Comparison of ENCODE assay signal across 22 cellular contexts in the genomic region with DNA sequence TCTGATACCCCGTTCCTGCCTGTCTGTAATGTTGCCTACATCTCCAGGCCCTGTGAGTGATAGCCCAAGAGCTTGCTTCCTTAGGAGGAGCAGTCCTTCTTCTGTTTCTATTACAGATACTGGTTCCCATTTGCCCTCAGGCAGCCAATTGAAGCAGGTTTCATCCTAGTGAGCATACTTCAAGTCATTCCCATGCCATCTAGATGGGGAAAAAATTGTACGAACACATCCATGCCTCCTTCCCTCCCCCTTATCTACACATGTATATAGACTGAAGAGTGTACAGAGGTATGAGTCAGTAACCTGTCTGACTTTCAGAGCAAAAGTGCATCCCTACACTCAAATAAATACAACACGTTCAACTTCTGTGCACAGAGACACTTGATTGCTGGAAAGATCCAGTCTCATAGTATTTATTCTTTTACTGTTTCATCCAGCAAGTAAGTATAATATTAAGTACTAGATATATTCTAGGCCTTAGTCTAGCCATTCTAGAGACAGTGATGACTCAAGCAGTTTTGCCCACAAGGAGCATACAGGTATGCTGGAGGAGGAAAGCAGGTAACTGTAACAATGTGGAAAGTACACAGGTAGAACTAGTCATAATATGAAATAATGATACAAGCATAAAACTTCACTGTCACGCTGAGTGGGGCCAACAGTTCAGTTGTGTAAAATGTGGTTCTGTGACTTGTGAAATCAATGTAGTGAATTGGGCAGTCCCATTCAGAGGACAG.
DNase-seq lines count a peak whose midpoint lies in the region; ATAC-seq and TF ChIP-seq lines count a peak whose summit lies in the region.
"Had no signal": no experiment of that assay in that cellular context is flagged by ENCODE, and none has a peak within 500 bp of the region (broad histone marks: within the 10 kb centered on the region; RNA-seq: fewer than 3 reads in every experiment).

No MANE protein-coding gene starts in this region.

- CTCF ChIA-PET in CD8-positive, alpha-beta T cell (lab: Charles Lee): interaction anchor here (0.6 kb wide), 1 partner anchor 473 kb away, joined by 5 read pairs; no protein-coding TSS in a partner anchor
- CTCF ChIA-PET in SK-N-SH (lab: Yijun Ruan, JAX): interaction anchor here (1.0 to 1.6 kb wide), 3 partner anchors 32 to 522 kb away, joined by 3 read pairs; no protein-coding TSS in a partner anchor

- no peak for DNase-seq in CD8-positive, alpha-beta T cell
- peak; percentile 58 for DNase-seq in NCI-H226
- no peak for DNase-seq in endothelial cell (ENCODE audit: low spot score)
- DNase-seq in SK-N-SH: no peak
- DNase-seq: activated CD4-positive, CD25-positive, alpha-beta regulatory T cell treated with anti-CD3 and anti-CD28 coated beads, Interleukin-2, amount 50 U/mL, for 72 hours; activated T-cell treated with anti-CD3 and anti-CD28 coated beads, Interleukin-2, amount 50 U/mL, for 72 hours; aorta; dorsolateral prefrontal cortex; GM23248; hippocampal formation; MG63; NCI-H1436; NCI-H2171; NCI-H526 treated with DMSO at 0.1 percent for 48 hours; stimulated activated naive B cell treated with anti-CD40 and anti-IgM and Interleukin-4, amounts not matched to agents 10 μg/mL and 1 μg/mL and 100 μg/mL, for 72 hours; testis had no signal

- H3K27ac ChIP-seq in CD8-positive, alpha-beta T cell (ENCODE audit: low read depth, low read length): no peak overlapping the region
- peak overlapping the region; percentile 47 for H3K27ac ChIP-seq in neutrophil
- H3K27ac ChIP-seq in SK-N-SH (ENCODE audit: low read depth in 2 of 2, low read length in 1 of 2): no peak overlapping the region; a peak in 1 of 4 replicates
- H3K27ac ChIP-seq: testis had no signal

- no peak overlapping the region for H2AFZ ChIP-seq in SK-N-SH (ENCODE audit: low read depth)
- H2AFZ ChIP-seq: GM23248 had no signal

- WGBS in SK-N-SH (ENCODE audit: low lambda C conversion rate): 91% methylated on average over 4 of the region's 4 CpGs

- peaks cover 51% of the 10 kb centered on the region for H3K4me1 Mint-ChIP-seq in CD8-positive, alpha-beta T cell (ENCODE audit: low read depth)
- H3K4me1 Mint-ChIP-seq in endothelial cell (ENCODE audit: unreplicated experiment): peaks cover 3% of the 10 kb centered on the region

- H4K20me1 ChIP-seq in SK-N-SH (ENCODE audit: insufficient read depth): no peaks in the 10 kb centered on the region

- H3K27me3 Mint-ChIP-seq in CD8-positive, alpha-beta T cell (ENCODE audit: low read depth): no peaks in the 10 kb centered on the region
- peaks cover 5% of the 10 kb centered on the region for H3K27me3 Mint-ChIP-seq in endothelial cell (ENCODE audit: unreplicated experiment)
- H3K27me3 Mint-ChIP-seq: central memory CD8-positive, alpha-beta T cell; stimulated activated naive B cell treated with anti-CD40 and anti-IgM and Interleukin-4, amounts not matched to agents 10 μg/mL and 1 μg/mL and 100 μg/mL, for 72 hours had no signal

- peak overlapping the region; percentile 49 for H3K27ac Mint-ChIP-seq in CD8-positive, alpha-beta T cell
- no peak overlapping the region for H3K27ac Mint-ChIP-seq in endothelial cell (ENCODE audit: unreplicated experiment)
- H3K27ac Mint-ChIP-seq: activated naive CD4-positive, alpha-beta T cell treated with anti-CD3 and anti-CD28 coated beads, Interleukin-2, amount 50 U/mL, for 72 hours; activated T-cell treated with anti-CD3 and anti-CD28 coated beads, Interleukin-2, amount 50 U/mL, for 72 hours had no signal

- no peak for TF ChIP-seq RAD21 in SK-N-SH (IDR thresholded peaks at IDR 0.05; ENCODE audit: low read length)

- no peak overlapping the region for H3K9ac ChIP-seq in SK-N-SH
- H3K9ac ChIP-seq: GM23248 had no signal

- H3K27me3 ChIP-seq in CD8-positive, alpha-beta T cell (ENCODE audit: insufficient read depth, low read length): no peaks in the 10 kb centered on the region
- H3K27me3 ChIP-seq in neutrophil (no peaks in the 10 kb centered on the region), SK-N-SH (ENCODE audit: insufficient read depth) (no peaks in the 10 kb centered on the region)
- H3K27me3 ChIP-seq: dorsolateral prefrontal cortex, MG63, testis had no signal

- H3K4me3 ChIP-seq in CD8-positive, alpha-beta T cell (ENCODE audit: low read depth, low read length): no peak overlapping the region
- H3K4me3 ChIP-seq in neutrophil (ENCODE audit: low read depth in 1 of 2, low read length in 1 of 2): no peak overlapping the region
- no peak overlapping the region for H3K4me3 ChIP-seq in SK-N-SH (ENCODE audit: low read depth in 2 of 2, low read length in 1 of 2)
- H3K4me3 ChIP-seq: dorsolateral prefrontal cortex, GM23248, MG63, skin epidermis, testis had no signal

- no peak for TF ChIP-seq CTCF in CD8-positive, alpha-beta T cell (IDR thresholded peaks at IDR 0.05)
- TF ChIP-seq CTCF in endothelial cell (IDR thresholded peaks at IDR 0.05; ENCODE audit: unreplicated experiment) (no peak), neutrophil (IDR thresholded peaks at IDR 0.05) (no peak), SK-N-SH (IDR thresholded peaks at IDR 0.05) (no peak)

- no peaks in the 10 kb centered on the region for H3K9me3 ChIP-seq in CD8-positive, alpha-beta T cell (ENCODE audit: low read length)
- no peaks in the 10 kb centered on the region for H3K9me3 ChIP-seq in neutrophil
- H3K9me3 ChIP-seq in SK-N-SH: no peaks in the 10 kb centered on the region
- H3K9me3 ChIP-seq: MG63, testis had no signal

- peaks cover 6% of the 10 kb centered on the region for H3K4me1 ChIP-seq in CD8-positive, alpha-beta T cell (ENCODE audit: insufficient read depth, low read length)
- peaks cover 94 to 97% of the 10 kb centered on the region in 2 experiments for H3K4me1 ChIP-seq in neutrophil (ENCODE audit: control insufficient read depth in 1 of 2, insufficient read depth in 1 of 2, low read depth in 1 of 2, low read length in 1 of 2)
- peaks cover 41 to 50% of the 10 kb centered on the region in 2 experiments for H3K4me1 ChIP-seq in SK-N-SH (ENCODE audit: control insufficient read depth in 1 of 2, insufficient read depth in 2 of 2, low read depth in 1 of 2, low read length in 1 of 2)
- H3K4me1 ChIP-seq: testis had no signal

- ATAC-seq in CD8-positive, alpha-beta T cell: no peak
- ATAC-seq in HG02798 (IDR thresholded peaks at IDR 0.05; ENCODE audit: poor library complexity, unreplicated experiment) (no peak), GM21367 (IDR thresholded peaks at IDR 0.05; ENCODE audit: unreplicated experiment) (no peak)
- ATAC-seq: activated naive CD4-positive, alpha-beta T cell treated with anti-CD3 and anti-CD28 coated beads, Interleukin-2, amount 50 U/mL, for 72 hours; activated T-cell treated with anti-CD3 and anti-CD28 coated beads, Interleukin-2, amount 50 U/mL, for 72 hours; stimulated activated naive B cell treated with anti-CD40 and anti-IgM and Interleukin-4, amounts not matched to agents 10 μg/mL and 1 μg/mL and 100 μg/mL, for 72 hours had no signal

- H3K4me3 Mint-ChIP-seq in CD8-positive, alpha-beta T cell: no peak overlapping the region
- H3K4me3 Mint-ChIP-seq in endothelial cell (ENCODE audit: unreplicated experiment): peak overlapping the region; percentile 42
- H3K4me3 Mint-ChIP-seq: activated T-cell treated with anti-CD3 and anti-CD28 coated beads, Interleukin-2, amount 50 U/mL, for 72 hours; central memory CD8-positive, alpha-beta T cell; stimulated activated naive B cell treated with anti-CD40 and anti-IgM and Interleukin-4, amounts not matched to agents 10 μg/mL and 1 μg/mL and 100 μg/mL, for 72 hours had no signal

- no peak overlapping the region for H3K4me2 ChIP-seq in SK-N-SH

- no peaks in the 10 kb centered on the region for H3K9me2 ChIP-seq in SK-N-SH

- no peaks in the 10 kb centered on the region for H3K9me3 Mint-ChIP-seq in CD8-positive, alpha-beta T cell
- H3K9me3 Mint-ChIP-seq in endothelial cell (ENCODE audit: unreplicated experiment): no peaks in the 10 kb centered on the region
- H3K9me3 Mint-ChIP-seq: activated naive CD4-positive, alpha-beta T cell treated with anti-CD3 and anti-CD28 coated beads, Interleukin-2, amount 50 U/mL, for 72 hours; activated T-cell treated with anti-CD3 and anti-CD28 coated beads, Interleukin-2, amount 50 U/mL, for 72 hours; central memory CD8-positive, alpha-beta T cell; stimulated activated naive B cell treated with anti-CD40 and anti-IgM and Interleukin-4, amounts not matched to agents 10 μg/mL and 1 μg/mL and 100 μg/mL, for 72 hours had no signal

- H3F3A ChIP-seq in SK-N-SH (replicated peaks; ENCODE audit: insufficient read depth): peaks cover 11% of the 10 kb centered on the region

- TF ChIP-seq EP300 in SK-N-SH (IDR thresholded peaks at IDR 0.05; ENCODE audit: borderline replicate concordance in 1 of 2, low read depth in 1 of 2, low read length in 1 of 2): no peak

- intact Hi-C loops in CD8-positive, alpha-beta T cell (cut with DNase I, micrococcal nuclease): no loop called here

- H3K36me3 ChIP-seq in CD8-positive, alpha-beta T cell (ENCODE audit: insufficient read depth, low read length): no peaks in the 10 kb centered on the region
- no peaks in the 10 kb centered on the region for H3K36me3 ChIP-seq in neutrophil
- peaks cover 0 to 10% of the 10 kb centered on the region in 2 experiments for H3K36me3 ChIP-seq in SK-N-SH (replicated peaks in 1 of 2; ENCODE audit: control insufficient read depth in 1 of 2, insufficient read depth in 2 of 2, low read length in 1 of 2)
- H3K36me3 ChIP-seq: MG63 had no signal

- peaks cover 47% of the 10 kb centered on the region for H3K36me3 Mint-ChIP-seq in CD8-positive, alpha-beta T cell
- H3K36me3 Mint-ChIP-seq in endothelial cell (ENCODE audit: low read depth, unreplicated experiment): peaks cover 11% of the 10 kb centered on the region

- no peaks in the 10 kb centered on the region for H3K79me2 ChIP-seq in SK-N-SH (ENCODE audit: insufficient read depth)

- POLR2A ChIA-PET in CD8-positive, alpha-beta T cell (lab: Charles Lee): no interaction called here
- POLR2A ChIA-PET in SK-N-SH (lab: Yijun Ruan, JAX): no interaction called here
